In the genomic region with DNA sequence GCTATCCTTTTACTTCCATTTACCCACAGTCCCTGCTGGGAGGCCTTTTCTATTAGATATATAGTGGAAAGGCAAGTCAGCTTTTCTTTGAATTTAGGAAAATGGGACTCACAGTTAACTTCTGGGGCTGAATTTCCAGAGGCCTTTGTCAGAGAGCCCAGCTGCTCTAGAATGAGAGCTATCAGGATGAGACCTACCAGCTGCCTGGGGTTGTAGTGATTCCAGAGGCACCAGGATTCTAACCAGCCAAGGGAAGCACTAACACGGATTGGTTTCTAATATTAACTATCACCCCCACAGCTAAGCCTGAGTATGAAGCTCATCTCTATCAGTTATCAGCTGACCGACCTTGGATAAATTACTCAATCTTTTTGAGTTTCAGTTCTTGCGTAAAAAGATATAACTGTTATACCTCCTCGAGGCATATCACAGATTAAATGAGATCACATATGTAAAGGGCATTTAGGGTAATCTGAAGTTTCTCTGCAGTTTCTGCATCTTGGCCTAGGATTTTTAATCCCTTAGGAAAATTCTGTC, we compare ENCODE assay signal across 26 cellular contexts. TPM values are rescaled to one million over a fixed set of nuclear protein-coding genes. Genes with fewer than 3 reads are reported as not detected.
DNase-seq lines count a peak whose midpoint lies in the region; ATAC-seq and TF ChIP-seq lines count a peak whose summit lies in the region.
"Had no signal": no experiment of that assay in that cellular context is flagged by ENCODE, and none has a peak within 500 bp of the region (broad histone marks: within the 10 kb centered on the region; RNA-seq: fewer than 3 reads in every experiment).

No MANE protein-coding gene starts in this region.

- H3K4me1 ChIP-seq in IMR-90 (ENCODE audit: control insufficient read depth, insufficient read depth, low read length) (peaks cover 9% of the 10 kb centered on the region), muscle layer of duodenum (ENCODE audit: control insufficient read depth in 1 of 2, insufficient read depth in 2 of 2, low read length in 2 of 2) (peaks cover 0 to 48% of the 10 kb centered on the region in 2 donors), stomach smooth muscle (ENCODE audit: control insufficient read depth, insufficient read depth, low read length) (peaks cover 18% of the 10 kb centered on the region), SK-N-SH (ENCODE audit: control insufficient read depth in 1 of 2, insufficient read depth in 2 of 2, low read depth in 1 of 2, low read length in 1 of 2) (peaks cover 0 to 9% of the 10 kb centered on the region in 2 experiments; a peak in 2 of 4 replicates)
- H3K4me1 ChIP-seq: SJCRH30 had no signal

- BruUV-seq in IMR-90 (replicated peaks; lab: Mats Ljungman, UMichigan), result no TSS peak

- in situ Hi-C loops in IMR-90 (cut with MboI; ENCODE audit: low sequenced_read_pairs), result no loop called here

- H3F3A ChIP-seq in SK-N-SH (replicated peaks; ENCODE audit: insufficient read depth), result peaks cover under 1% of the 10 kb centered on the region

- intact Hi-C loops in IMR-90 (cut with micrococcal nuclease), result no loop called here

- H3K27me3 ChIP-seq in IMR-90 (ENCODE audit: control insufficient read depth, insufficient read depth, low read length) (no peaks in the 10 kb centered on the region), muscle layer of duodenum (ENCODE audit: low read depth, low read length) (no peaks in the 10 kb centered on the region), stomach smooth muscle (ENCODE audit: control insufficient read depth in 1 of 2, insufficient read depth in 2 of 2, low read length in 2 of 2) (no peaks in the 10 kb centered on the region), SK-N-SH (ENCODE audit: insufficient read depth) (no peaks in the 10 kb centered on the region)
- H3K27me3 ChIP-seq: ovary, Peyer's patch, SJCRH30, upper lobe of left lung had no signal

- no peak overlapping the region for H3K18ac ChIP-seq in IMR-90 (ENCODE audit: low read depth, low read length)

- POLR2A ChIA-PET in IMR-90 (lab: Charles Lee; ENCODE audit: unreplicated experiment), result interaction anchor here (0.6 to 0.7 kb wide), 2 partner anchors 20 to 452 kb away, joined by 3 read pairs; no protein-coding TSS in a partner anchor
- POLR2A ChIA-PET in SK-N-SH (lab: Yijun Ruan, JAX), result interaction anchor here (0.7 kb wide), 1 partner anchor 8 kb away, joined by 4 read pairs; no protein-coding TSS in a partner anchor

- H3K9me2 ChIP-seq in SK-N-SH, result no peaks in the 10 kb centered on the region

- no peak overlapping the region for H4K5ac ChIP-seq in IMR-90 (ENCODE audit: low read depth, low read length)

- WGBS in IMR-90 (ENCODE audit: extremely low coverage in 2 of 2, insufficient read length in 1 of 2), 2 experiments, result no CpG with 5 or more reads among the region's 4 CpGs
- 81% methylated on average over 4 of the region's 4 CpGs for WGBS in SK-N-SH (ENCODE audit: low lambda C conversion rate)

- no peak overlapping the region for H3K4ac ChIP-seq in IMR-90 (ENCODE audit: low read depth, low read length)

- H3K4me2 ChIP-seq in IMR-90 (ENCODE audit: low read depth, low read length) (no peak overlapping the region), SK-N-SH (no peak overlapping the region)
- H3K4me2 ChIP-seq: GM23338 had no signal

- no peak for TF ChIP-seq POLR2A in IMR-90 (IDR thresholded peaks at IDR 0.05; ENCODE audit: low read depth, low read length)

- H3K4me1 Mint-ChIP-seq in endothelial cell (ENCODE audit: unreplicated experiment), result peaks cover 36% of the 10 kb centered on the region
- H3K4me1 Mint-ChIP-seq: GM23338; naive thymus-derived CD8-positive, alpha-beta T cell had no signal

- TF ChIP-seq CTCF in IMR-90 (conservative IDR thresholded peaks at IDR 0.05; ENCODE audit: low read depth, low read length) (no peak), endothelial cell (IDR thresholded peaks at IDR 0.05; ENCODE audit: unreplicated experiment) (no peak), SK-N-SH (IDR thresholded peaks at IDR 0.05) (no peak)

- H3K79me2 ChIP-seq in SK-N-SH (ENCODE audit: insufficient read depth), result no peaks in the 10 kb centered on the region

- H3K4me3 ChIP-seq in IMR-90 (ENCODE audit: insufficient read depth, low read depth, low read length) (no peak overlapping the region), muscle layer of duodenum (ENCODE audit: low read depth in 1 of 2, low read length in 2 of 2) (no peak overlapping the region), stomach smooth muscle (ENCODE audit: low read length in 2 of 2) (no peak overlapping the region), SK-N-SH (ENCODE audit: low read depth in 2 of 2, low read length in 1 of 2) (no peak overlapping the region)
- H3K4me3 ChIP-seq: GM23338, ovary, Peyer's patch, SJCRH30, upper lobe of left lung had no signal

- H2AK5ac ChIP-seq in IMR-90 (ENCODE audit: low read depth, low read length), result no peak overlapping the region

- TF ChIP-seq EP300 in SK-N-SH (IDR thresholded peaks at IDR 0.05; ENCODE audit: borderline replicate concordance in 1 of 2, low read depth in 1 of 2, low read length in 1 of 2), result no peak

- dilution Hi-C loops in IMR-90 (cut with HindIII; ENCODE audit: low sequenced_read_pairs, unreplicated experiment), result no loop called here

- no peak overlapping the region for H3K56ac ChIP-seq in IMR-90 (ENCODE audit: extremely low read depth, insufficient read depth, low read length)

- no peak overlapping the region for H4K91ac ChIP-seq in IMR-90 (ENCODE audit: insufficient read depth, low read depth, low read length)

- DNase-seq in IMR-90 (no peak), endothelial cell (ENCODE audit: low spot score) (no peak), DMS114 treated with DMSO at 0.1 percent for 48 hours (lab: John Stamatoyannopoulos, UW; ENCODE audit: unreplicated experiment) (no peak), SK-N-SH (no peak), NCI-H526 (lab: John Stamatoyannopoulos, UW) (no peak)
- no peak for DNase-seq in stimulated activated CD4-positive, alpha-beta T cell treated with anti-CD3 and anti-CD28 coated beads, Interleukin-1b, Interleukin-23, amount 100 ng/mL, for 48 hours
- DNase-seq: ACHN; activated CD4-positive, CD25-positive, alpha-beta regulatory T cell treated with anti-CD3 and anti-CD28 coated beads, Interleukin-2, amount 50 U/mL, for 72 hours; activated CD8-positive, alpha-beta T cell treated with anti-CD3 and anti-CD28 coated beads, Interleukin-2, amount 10 ng/mL, durations not matched to agents 7 days and 5 days; activated effector memory CD4-positive, alpha-beta T cell treated with anti-CD3 and anti-CD28 coated beads, Interleukin-2, amount 50 U/mL, for 16 hours; activated T-cell treated with anti-CD3 and anti-CD28 coated beads for 4 hours; GDM1; KG1; kidney glomerular epithelial cell; MM.1S; naive thymus-derived CD8-positive, alpha-beta T cell; NCI-H524; ovary; Peyer's patch; SJCRH30; upper lobe of left lung had no signal

- H3K9me3 Mint-ChIP-seq in endothelial cell (ENCODE audit: unreplicated experiment), result no peaks in the 10 kb centered on the region
- H3K9me3 Mint-ChIP-seq: GM23338; stimulated activated naive CD8-positive, alpha-beta T cell treated with anti-CD3 and anti-CD28 coated beads, Interleukin-15, Interleukin-2, amounts not matched to agents 100 ng/mL and 50 ng/mL, for 24 hours had no signal

- H3K9me1 ChIP-seq in IMR-90 (ENCODE audit: insufficient read depth, low read length), result peaks cover 16% of the 10 kb centered on the region

- no peak overlapping the region for H3K27ac ChIP-seq in IMR-90 (ENCODE audit: insufficient read depth, low read length)
- H3K27ac ChIP-seq in muscle layer of duodenum (ENCODE audit: low read length), result peak overlapping the region; percentile 81
- peak overlapping the region; percentile 37 for H3K27ac ChIP-seq in stomach smooth muscle (ENCODE audit: low read length)
- no peak overlapping the region for H3K27ac ChIP-seq in SK-N-SH (ENCODE audit: low read depth in 2 of 2, low read length in 1 of 2)
- H3K27ac ChIP-seq: SJCRH30 had no signal

- H4K20me1 ChIP-seq in IMR-90 (ENCODE audit: insufficient read depth, low read length) (no peaks in the 10 kb centered on the region), SK-N-SH (ENCODE audit: insufficient read depth) (no peaks in the 10 kb centered on the region)

- H3K36me3 ChIP-seq in IMR-90 (ENCODE audit: control insufficient read depth, insufficient read depth, low read length) (no peaks in the 10 kb centered on the region), muscle layer of duodenum (ENCODE audit: control insufficient read depth in 1 of 2, insufficient read depth in 2 of 2, low read length in 2 of 2) (no peaks in the 10 kb centered on the region), stomach smooth muscle (ENCODE audit: control insufficient read depth in 2 of 2, insufficient read depth in 2 of 2, low read length in 2 of 2) (no peaks in the 10 kb centered on the region), SK-N-SH (replicated peaks in 1 of 2; ENCODE audit: control insufficient read depth in 1 of 2, insufficient read depth in 2 of 2, low read length in 1 of 2) (peaks cover 0 to 3% of the 10 kb centered on the region in 2 experiments)
- H3K36me3 ChIP-seq: ovary, Peyer's patch, SJCRH30, upper lobe of left lung had no signal

- H2AFZ ChIP-seq in IMR-90 (replicated peaks; ENCODE audit: low read length, poor library complexity), result no peak overlapping the region
- no peak overlapping the region for H2AFZ ChIP-seq in SK-N-SH (ENCODE audit: low read depth)
- H2AFZ ChIP-seq: GM23338 had no signal

- H3K9me3 ChIP-seq in IMR-90 (ENCODE audit: control insufficient read depth, insufficient read depth, low read length) (no peaks in the 10 kb centered on the region), muscle layer of duodenum (ENCODE audit: control insufficient read depth in 1 of 2, low read length in 2 of 2) (no peaks in the 10 kb centered on the region), stomach smooth muscle (ENCODE audit: control insufficient read depth in 2 of 2, low read length in 2 of 2) (no peaks in the 10 kb centered on the region), SK-N-SH (no peaks in the 10 kb centered on the region)
- H3K9me3 ChIP-seq: ovary, Peyer's patch, SJCRH30, upper lobe of left lung had no signal

- peak overlapping the region; percentile 3; the same call in 1 of the 2 replicates for H2BK120ac ChIP-seq in IMR-90 (ENCODE audit: low read depth, low read length)

- no peak overlapping the region for H3K4me3 Mint-ChIP-seq in endothelial cell (ENCODE audit: unreplicated experiment)
- H3K4me3 Mint-ChIP-seq: activated CD8-positive, alpha-beta T cell treated with anti-CD3 and anti-CD28 coated beads, Interleukin-2, amount 10 ng/mL, durations not matched to agents 7 days and 5 days; GM23338; naive thymus-derived CD8-positive, alpha-beta T cell; stimulated activated naive CD8-positive, alpha-beta T cell treated with anti-CD3 and anti-CD28 coated beads, Interleukin-15, Interleukin-2, amounts not matched to agents 100 ng/mL and 50 ng/mL, for 24 hours had no signal

- no peak overlapping the region for H3K14ac ChIP-seq in IMR-90 (replicated peaks; ENCODE audit: low read depth, low read length)

- peaks cover 7% of the 10 kb centered on the region for H3K36me3 Mint-ChIP-seq in endothelial cell (ENCODE audit: low read depth, unreplicated experiment)

- peaks cover 11% of the 10 kb centered on the region for H3K27me3 Mint-ChIP-seq in endothelial cell (ENCODE audit: unreplicated experiment)
- H3K27me3 Mint-ChIP-seq: naive thymus-derived CD8-positive, alpha-beta T cell; stimulated activated naive CD8-positive, alpha-beta T cell treated with anti-CD3 and anti-CD28 coated beads, Interleukin-15, Interleukin-2, amounts not matched to agents 100 ng/mL and 50 ng/mL, for 24 hours had no signal

- H2BK15ac ChIP-seq in IMR-90 (ENCODE audit: low read depth, low read length), result no peak overlapping the region

- CTCF ChIA-PET in IMR-90 (lab: Yijun Ruan, JAX) (interaction anchor here (0.8 to 1.8 kb wide), 2 partner anchors 33 to 63 kb away, joined by 4 to 6 read pairs; no protein-coding TSS in a partner anchor), SK-N-SH (lab: Yijun Ruan, JAX) (interaction anchor here (0.9 to 3.6 kb wide), 5 partner anchors 12 to 264 kb away, joined by 3 to 12 read pairs (median 3); a partner anchor contains a TSS)

- H3K27ac Mint-ChIP-seq in endothelial cell (ENCODE audit: unreplicated experiment), result peak overlapping the region; percentile 14
- H3K27ac Mint-ChIP-seq: activated CD8-positive, alpha-beta T cell treated with anti-CD3 and anti-CD28 coated beads, Interleukin-2, amount 10 ng/mL, durations not matched to agents 7 days and 5 days; GM23338; stimulated activated naive CD8-positive, alpha-beta T cell treated with anti-CD3 and anti-CD28 coated beads, Interleukin-15, Interleukin-2, amounts not matched to agents 100 ng/mL and 50 ng/mL, for 24 hours had no signal

- H3K79me1 ChIP-seq in IMR-90 (ENCODE audit: low read depth in 1 of 2, low read length in 2 of 2), result peaks cover 0 to 19% of the 10 kb centered on the region in 2 experiments; a peak in 2 of 4 replicates

- no peak for ATAC-seq in IMR-90 (ENCODE audit: low read depth)
- ATAC-seq: activated CD8-positive, alpha-beta T cell treated with anti-CD3 and anti-CD28 coated beads, Interleukin-2, amount 10 ng/mL, durations not matched to agents 7 days and 5 days; GM23338; naive thymus-derived CD8-positive, alpha-beta T cell; right cardiac atrium had no signal

- H2AK9ac ChIP-seq in IMR-90 (replicated peaks; ENCODE audit: low read depth, low read length, poor library complexity), result no peak overlapping the region

- H2BK5ac ChIP-seq in IMR-90 (ENCODE audit: low read depth, low read length, poor library complexity, severe bottlenecking), result no peak overlapping the region

- no peak overlapping the region for H3K23ac ChIP-seq in IMR-90 (ENCODE audit: low read depth, low read length)

- H3K9ac ChIP-seq in IMR-90 (ENCODE audit: low read depth, low read length), result no peak overlapping the region
- no peak overlapping the region for H3K9ac ChIP-seq in stomach smooth muscle (ENCODE audit: low read length in 2 of 2)
- H3K9ac ChIP-seq in SK-N-SH, result no peak overlapping the region

- H4K8ac ChIP-seq in IMR-90 (ENCODE audit: low read depth in 2 of 2, low read length in 2 of 2), result no peak overlapping the region

- TF ChIP-seq RAD21 in IMR-90 (IDR thresholded peaks at IDR 0.05; ENCODE audit: low read length) (no peak), SK-N-SH (IDR thresholded peaks at IDR 0.05; ENCODE audit: low read length) (no peak)

- H2BK20ac ChIP-seq in IMR-90 (ENCODE audit: low read depth, low read length), result peak overlapping the region; percentile 10; the same call in 1 of the 2 replicates

RNA-seq across cellular contexts. Expression of a gene that starts 56.6 kb away (rescaled TPM):
- total RNA-seq in IMR-90 (2012; rRNA removed), result 487 and 532 TPM in 2 replicates
- polyA plus RNA-seq in IMR-90 (2012; rRNA removed), result 375 and 382 TPM in 2 replicates
- 140 and 308 TPM in 2 replicates for polyA plus RNA-seq in IMR-90 (2012; cell fraction: cytosol; rRNA removed)
- 114 and 384 TPM in 2 replicates for polyA plus RNA-seq in IMR-90 (2012; cell fraction: nucleus; rRNA removed; ENCODE audit: low replicate concordance)
- total RNA-seq in endothelial cell (ENCODE audit: unreplicated experiment), result 230 TPM
- 299 and 303 TPM in 2 replicates for polyA plus RNA-seq in SK-N-SH (2012; rRNA removed)
- polyA plus RNA-seq in SK-N-SH (2012; cell fraction: cytosol; rRNA removed), result 269 and 329 TPM in 2 replicates
- 304 and 462 TPM in 2 replicates for polyA plus RNA-seq in SK-N-SH (2012; cell fraction: nucleus; rRNA removed)
- total RNA-seq: naive thymus-derived CD8-positive, alpha-beta T cell had no signal
- polyA plus RNA-seq: naive thymus-derived CD8-positive, alpha-beta T cell had no signal

Comparison
In these comparisons a context has a peak if more than half of its experiments do, and no peak if none do; other contexts are left out.
1. H3K27ac ChIP-seq: peak in muscle layer of duodenum (single experiment) and stomach smooth muscle (single experiment); none in IMR-90 (single experiment) and SK-N-SH (0 of 2).